Comparison of ENCODE assay signal across 8 cellular contexts in the genomic region with DNA sequence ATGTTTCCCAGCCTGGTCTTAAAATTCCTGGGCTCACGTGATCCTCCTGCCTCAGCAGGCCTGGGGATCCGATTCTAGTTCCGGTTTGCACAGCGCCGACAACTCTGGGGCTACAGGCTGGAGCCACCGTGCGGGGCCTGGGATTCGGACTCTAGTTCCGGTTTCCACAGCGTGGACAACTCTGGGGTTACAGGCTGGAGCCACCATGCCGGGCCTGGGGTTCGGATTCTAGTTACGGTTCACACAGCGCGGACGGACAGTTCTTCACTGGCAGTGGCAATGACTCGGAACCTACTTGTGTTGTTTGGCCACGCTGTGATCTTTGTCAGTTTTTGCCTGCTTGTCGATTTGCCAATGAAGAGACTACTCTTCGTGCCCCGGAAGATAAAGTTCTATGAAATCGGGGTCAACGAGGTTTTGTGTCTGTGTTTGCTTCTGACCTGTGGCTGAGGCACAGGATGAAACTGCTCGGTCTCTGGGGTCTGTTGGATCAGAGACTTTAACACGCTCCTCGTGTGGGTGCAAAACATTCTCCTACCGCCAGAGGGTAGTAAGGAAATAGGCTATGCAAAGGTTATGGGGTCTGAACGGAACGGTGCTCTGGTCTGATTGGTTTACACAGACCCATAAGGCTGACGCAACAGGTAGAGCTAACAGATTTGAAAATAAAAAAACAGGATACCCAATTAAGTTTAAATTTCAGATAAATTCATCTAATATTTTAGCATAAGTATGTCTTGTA. TPM values are rescaled to one million over a fixed set of nuclear protein-coding genes. Genes with fewer than 3 reads are reported as not detected.
DNase-seq lines count a peak whose midpoint lies in the region; ATAC-seq and TF ChIP-seq lines count a peak whose summit lies in the region.

No MANE protein-coding gene starts in this region.

- peak; percentile 55 for DNase-seq in CD1c-positive myeloid dendritic cell (ENCODE audit: extremely low spot score)
- DNase-seq in HuH-7 (ENCODE audit: low spot score) = peak; percentile 77
- peak; percentile 15 for DNase-seq in T follicular helper cell (ENCODE audit: low read depth)
- peak; percentile 5 to 18 (median 16) for DNase-seq in effector memory CD8-positive, alpha-beta T cell
- DNase-seq in memory B cell (ENCODE audit: low spot score in 2 of 2) = peak in 1 of 2 donors; percentile 30
- DNase-seq in transverse colon = peak; percentile 27
- DNase-seq in DMS153 treated with DMSO at 0.1 percent for 48 hours (lab: John Stamatoyannopoulos, UW; ENCODE audit: unreplicated experiment) = no peak

- peak; percentile 50 to 64 (median 54) for TF ChIP-seq CTCF in transverse colon (IDR thresholded peaks at IDR 0.05)

- H3K9me3 Mint-ChIP-seq in effector memory CD8-positive, alpha-beta T cell = peaks cover 8 to 11% of the 10 kb centered on the region in 2 donors
- peaks cover 9% of the 10 kb centered on the region for H3K9me3 Mint-ChIP-seq in memory B cell

- no peaks in the 10 kb centered on the region for H3K4me1 ChIP-seq in transverse colon

- no peak overlapping the region for H3K27ac ChIP-seq in transverse colon

- WGBS in transverse colon (ENCODE audit: low coverage in 1 of 2), 2 donors = 51 to 67% methylated on average over 18 to 30 of the region's 30 CpGs

- intact Hi-C loops in transverse colon (cut with DNase I; ENCODE audit: low total_unique reads) = loop anchor here (2.0 kb wide), 1 partner anchor 133 kb away; no protein-coding TSS in a partner anchor

- no peaks in the 10 kb centered on the region for H3K36me3 ChIP-seq in transverse colon

- H3K4me1 Mint-ChIP-seq in effector memory CD8-positive, alpha-beta T cell (ENCODE audit: low read depth in 2 of 2) = no peaks in the 10 kb centered on the region
- H3K4me1 Mint-ChIP-seq in memory B cell = no peaks in the 10 kb centered on the region

- TF ChIP-seq EP300 in transverse colon (IDR thresholded peaks at IDR 0.05; ENCODE audit: low read depth) = no peak

- in situ Hi-C loops in transverse colon (cut with MboI; ENCODE audit: low pct_ligation_motif_present in 1 of 4, low pct_unique_long_range_greater_than_20kb in 1 of 4, low sequenced_read_pairs in 3 of 4) = loop anchor here in 1 of 4 donors (10.0 kb wide), 1 partner anchor 133 kb away; a partner anchor contains a TSS

- H3K9me3 ChIP-seq in transverse colon = no peaks in the 10 kb centered on the region

- H3K4me3 ChIP-seq in transverse colon = no peak overlapping the region

- H3K27ac Mint-ChIP-seq in effector memory CD8-positive, alpha-beta T cell = no peak overlapping the region
- no peak overlapping the region for H3K27ac Mint-ChIP-seq in memory B cell

- peak; percentile 53 for ATAC-seq in effector memory CD8-positive, alpha-beta T cell (replicated peaks)
- peak; percentile 78 for ATAC-seq in memory B cell (ENCODE audit: low read depth)
- ATAC-seq in HG03097 (IDR thresholded peaks at IDR 0.05; ENCODE audit: low FRiP score, unreplicated experiment) = no peak

- no peak overlapping the region for H3K4me3 Mint-ChIP-seq in effector memory CD8-positive, alpha-beta T cell
- H3K4me3 Mint-ChIP-seq in memory B cell = no peak overlapping the region

- TF ChIP-seq POLR2A in transverse colon (IDR thresholded peaks at IDR 0.05) = no peak

- H3K27me3 Mint-ChIP-seq in effector memory CD8-positive, alpha-beta T cell = no peaks in the 10 kb centered on the region
- peaks cover 3% of the 10 kb centered on the region for H3K27me3 Mint-ChIP-seq in memory B cell

- H3K27me3 ChIP-seq in transverse colon = no peaks in the 10 kb centered on the region

- no peaks in the 10 kb centered on the region for H3K36me3 Mint-ChIP-seq in effector memory CD8-positive, alpha-beta T cell (ENCODE audit: insufficient read depth)
- peaks cover 3% of the 10 kb centered on the region for H3K36me3 Mint-ChIP-seq in memory B cell

RNA-seq across cellular contexts. Expression of a gene that starts 12.1 kb away (rescaled TPM):
- total RNA-seq in transverse colon = not detected

RNA-seq across cellular contexts. Expression of a gene that starts 19.1 kb away (rescaled TPM):
- 10 to 100 TPM; 13.7 to 27.7 (median 16.2) TPM for total RNA-seq in transverse colon

RNA-seq across cellular contexts. Expression of a gene that starts 37.4 kb away (rescaled TPM):
- 10 to 100 TPM in 1 of 4 donors, 1 to 10 TPM in 3; 1.6 to 20.9 (median 2.1) TPM for total RNA-seq in transverse colon

RNA-seq across cellular contexts. Expression of a gene that starts 47.4 kb away (rescaled TPM):
- total RNA-seq in transverse colon = not detected
